In genomic region chr4:19850909-19851308, GRCh38 we compare ENCODE assay signal across 15 cellular contexts.
DNase-seq lines count a peak whose midpoint lies in the region; ATAC-seq and TF ChIP-seq lines count a peak whose summit lies in the region.
"Had no signal": no experiment of that assay in that cellular context is flagged by ENCODE, and none has a peak within 500 bp of the region (broad histone marks: within the 10 kb centered on the region; RNA-seq: fewer than 3 reads in every experiment).

No MANE protein-coding gene starts in this region.

- TF ChIP-seq CTCF in epithelial cell of proximal tubule (conservative IDR thresholded peaks at IDR 0.05; ENCODE audit: low read depth, low read length) (peak; percentile 60), GM10248 (IDR thresholded peaks at IDR 0.05; ENCODE audit: control extremely low read depth, extremely low read depth, low read depth, missing control alignments) (no peak)

- DNase-seq in GM04503 (ENCODE audit: low read depth) (peak; percentile 15), RKO (ENCODE audit: low spot score) (peak; percentile 86), epithelial cell of proximal tubule (ENCODE audit: low read depth) (peak; percentile 95), non-pigmented ciliary epithelial cell (ENCODE audit: low read depth) (peak; percentile 88), GM10248 (ENCODE audit: extremely low spot score) (no peak), NCI-H1417 treated with DMSO at 0.1 percent for 48 hours (lab: John Stamatoyannopoulos, UW) (no peak)
- DNase-seq: activated CD4-positive, alpha-beta T cell treated with anti-CD3 and anti-CD28 coated beads for 48 hours; COR-L47; hypothalamus; mucosa of descending colon; NCI-H524 had no signal

- POLR2A ChIA-PET in GM10248 (lab: Yijun Ruan, JAX) = no interaction called here

- H3K4me3 ChIP-seq in epithelial cell of proximal tubule (ENCODE audit: low read depth, low read length) = no peak overlapping the region
- H3K4me3 ChIP-seq: mucosa of descending colon, SJSA1 had no signal

- CTCF ChIA-PET in GM10248 (lab: Yijun Ruan, JAX) = interaction anchor here (1.0 kb wide), 1 partner anchor 24 kb away, joined by 3 read pairs; no protein-coding TSS in a partner anchor

- ATAC-seq in HG02852 (IDR thresholded peaks at IDR 0.05; ENCODE audit: unreplicated experiment) (no peak), HG03378 (IDR thresholded peaks at IDR 0.05; ENCODE audit: unreplicated experiment) (no peak)
- ATAC-seq: mucosa of descending colon, sciatic nerve had no signal

Comparison
In these comparisons a context has a peak if more than half of its experiments do, and no peak if none do; other contexts are left out.
1. DNase-seq: peak in GM04503 (single experiment), RKO (single experiment), epithelial cell of proximal tubule (single experiment) and non-pigmented ciliary epithelial cell (single experiment); none in GM10248 (single experiment) and NCI-H1417 treated with DMSO at 0.1 percent for 48 hours (single experiment).